8 cellular contexts compared by ENCODE assay signal in genomic region chr7:44081266-44081748, GRCh38. TPM values are rescaled to one million over a fixed set of nuclear protein-coding genes. Genes with fewer than 3 reads are reported as not detected.
DNase-seq lines count a peak whose midpoint lies in the region; ATAC-seq and TF ChIP-seq lines count a peak whose summit lies in the region.

No MANE protein-coding gene starts in this region.

- H3K4me3 Mint-ChIP-seq in endothelial cell (ENCODE audit: unreplicated experiment) = peak overlapping the region; percentile 4

- H3K27me3 Mint-ChIP-seq in endothelial cell (ENCODE audit: unreplicated experiment) = peaks cover 9% of the 10 kb centered on the region

- no peak for ATAC-seq in RWPE2 (ENCODE audit: low read depth)
- no peak for ATAC-seq in HG03095 (IDR thresholded peaks at IDR 0.05; ENCODE audit: unreplicated experiment)
- no peak for ATAC-seq in HG03442 (IDR thresholded peaks at IDR 0.05; ENCODE audit: unreplicated experiment)

- H3K9me3 Mint-ChIP-seq in endothelial cell (ENCODE audit: unreplicated experiment) = no peaks in the 10 kb centered on the region

- DNase-seq in GM12865 (ENCODE audit: low read depth) (peak; percentile 76), RWPE2 (ENCODE audit: low spot score) (no peak), endothelial cell (ENCODE audit: low spot score) (no peak), retinal pigment epithelial cell (ENCODE audit: low read depth) (no peak), NCI-H1417 treated with DMSO at 0.1 percent for 48 hours (lab: John Stamatoyannopoulos, UW) (no peak), NCI-H510A (lab: John Stamatoyannopoulos, UW) (no peak)

- H3K36me3 ChIP-seq in RWPE2 (ENCODE audit: low read depth) = peaks cover 31% of the 10 kb centered on the region

- H3K4me1 ChIP-seq in RWPE2 (ENCODE audit: insufficient read depth, poor library complexity, severe bottlenecking) = no peaks in the 10 kb centered on the region

- peaks cover 4% of the 10 kb centered on the region for H3K4me1 Mint-ChIP-seq in endothelial cell (ENCODE audit: unreplicated experiment)

- peaks cover 17% of the 10 kb centered on the region for H3K36me3 Mint-ChIP-seq in endothelial cell (ENCODE audit: low read depth, unreplicated experiment)

- TF ChIP-seq CTCF in GM12865 (IDR thresholded peaks at IDR 0.05; ENCODE audit: insufficient read depth, low read depth, low read length, missing control alignments) = no peak
- no peak for TF ChIP-seq CTCF in RWPE2 (IDR thresholded peaks at IDR 0.05; ENCODE audit: poor library complexity, severe bottlenecking)
- no peak for TF ChIP-seq CTCF in endothelial cell (IDR thresholded peaks at IDR 0.05; ENCODE audit: unreplicated experiment)
- TF ChIP-seq CTCF in retinal pigment epithelial cell (conservative IDR thresholded peaks at IDR 0.05; ENCODE audit: low read depth, low read length) = no peak

- H3K4me3 ChIP-seq in GM12865 (ENCODE audit: low read depth, low read length) (peak overlapping the region; percentile 56), RWPE2 (ENCODE audit: severe bottlenecking) (peak overlapping the region; percentile 71), retinal pigment epithelial cell (ENCODE audit: low read length) (peak overlapping the region; percentile 65)

- H3K9me3 ChIP-seq in RWPE2 (ENCODE audit: severe bottlenecking) = no peaks in the 10 kb centered on the region

- H3K27ac ChIP-seq in RWPE2 (ENCODE audit: poor library complexity, severe bottlenecking) = peak overlapping the region; percentile 60

- no peaks in the 10 kb centered on the region for H3K27me3 ChIP-seq in RWPE2 (ENCODE audit: insufficient read depth, poor library complexity, severe bottlenecking)

- no peak overlapping the region for H3K27ac Mint-ChIP-seq in endothelial cell (ENCODE audit: unreplicated experiment)

RNA-seq across cellular contexts. Expression of gene POLM, which starts 1.0 kb away (rescaled TPM):
- total RNA-seq in endothelial cell (ENCODE audit: unreplicated experiment) = 16.9 TPM

RNA-seq across cellular contexts. Expression of gene PGAM2, which starts 15.9 kb away (rescaled TPM):
- not detected for total RNA-seq in endothelial cell (ENCODE audit: unreplicated experiment)

RNA-seq across cellular contexts. Expression of gene AEBP1, which starts 22.8 kb away (rescaled TPM):
- total RNA-seq in endothelial cell (ENCODE audit: unreplicated experiment) = 22.2 TPM

RNA-seq across cellular contexts. Expression of gene DBNL, which starts 36.8 kb away (rescaled TPM):
- 47.5 TPM for total RNA-seq in endothelial cell (ENCODE audit: unreplicated experiment)

RNA-seq across cellular contexts. Expression of gene POLD2, which starts 42.0 kb away (rescaled TPM):
- total RNA-seq in endothelial cell (ENCODE audit: unreplicated experiment) = 39.9 TPM
